Comparison of ENCODE assay signal across 9 cellular contexts in genomic region chr12:30796508-30796780, GRCh38. TPM values are rescaled to one million over a fixed set of nuclear protein-coding genes. Genes with fewer than 3 reads are reported as not detected.
DNase-seq lines count a peak whose midpoint lies in the region; ATAC-seq and TF ChIP-seq lines count a peak whose summit lies in the region.
"Had no signal": no experiment of that assay in that cellular context is flagged by ENCODE, and none has a peak within 500 bp of the region (broad histone marks: within the 10 kb centered on the region; RNA-seq: fewer than 3 reads in every experiment).

No MANE protein-coding gene starts in this region.

- CTCF ChIA-PET in activated CD8-positive, alpha-beta T cell treated with anti-CD3 and anti-CD28 coated beads for 36 hours (lab: Charles Lee), result interaction anchor here (0.8 to 1.9 kb wide), 5 partner anchors 10 to 52 kb away, joined by 3 to 8 read pairs (median 4); no protein-coding TSS in a partner anchor

- H3K79me2 ChIP-seq in trophoblast cell (ENCODE audit: control insufficient read depth, insufficient read depth, low read length, poor library complexity), result no peaks in the 10 kb centered on the region

- peak overlapping the region; percentile 14 for H4K12ac ChIP-seq in trophoblast cell (ENCODE audit: low read depth, low read length)

- no peaks in the 10 kb centered on the region for H3K27me3 ChIP-seq in trophoblast cell (ENCODE audit: insufficient read depth, low read length)

- peaks cover 9% of the 10 kb centered on the region for H3K79me1 ChIP-seq in trophoblast cell (ENCODE audit: low read length)

- no peak overlapping the region for H2AK5ac ChIP-seq in trophoblast cell (ENCODE audit: low read length)

- no peak overlapping the region for H3K23ac ChIP-seq in trophoblast cell (ENCODE audit: low read length)

- no peak overlapping the region for H3K9ac ChIP-seq in trophoblast cell (ENCODE audit: low read length)

- DNase-seq in NCI-H2171 treated with DMSO at 0.1 percent for 48 hours (lab: John Stamatoyannopoulos, UW) (peak; percentile 51), NCI-H2171 (lab: John Stamatoyannopoulos, UW) (no peak), Right ventricle myocardium superior (peak; percentile 43), trophoblast cell (no peak), NCI-H2081 (lab: John Stamatoyannopoulos, UW) (no peak)
- DNase-seq in activated CD8-positive, alpha-beta T cell treated with anti-CD3 and anti-CD28 coated beads for 36 hours, result no peak

- peak overlapping the region; percentile 72 for H2AFZ ChIP-seq in trophoblast cell (ENCODE audit: insufficient read depth, low read length, poor library complexity)

- peaks cover 5 to 22% of the 10 kb centered on the region in 2 experiments for H3K4me1 ChIP-seq in trophoblast cell (ENCODE audit: control insufficient read depth in 1 of 2, insufficient read depth in 2 of 2, low read length in 2 of 2)

- H3K9me3 ChIP-seq in trophoblast cell (ENCODE audit: insufficient read depth, low read depth, low read length), result no peaks in the 10 kb centered on the region

- H3K4me2 ChIP-seq in trophoblast cell (ENCODE audit: low read length), result peak overlapping the region; percentile 94

- ATAC-seq in HG03175 (IDR thresholded peaks at IDR 0.05; ENCODE audit: unreplicated experiment), result peak; percentile 16
- peak; percentile 18 for ATAC-seq in activated CD8-positive, alpha-beta T cell treated with anti-CD3 and anti-CD28 coated beads for 36 hours
- ATAC-seq in Right ventricle myocardium superior (ENCODE audit: poor library complexity), result peak; percentile 80
- ATAC-seq in HG03025 (IDR thresholded peaks at IDR 0.05; ENCODE audit: low FRiP score, unreplicated experiment), result no peak

- H3K27me3 Mint-ChIP-seq in activated CD8-positive, alpha-beta T cell treated with anti-CD3 and anti-CD28 coated beads for 36 hours, result peaks cover 36% of the 10 kb centered on the region

- no CpG with 5 or more reads among the region's 19 CpGs for WGBS in trophoblast cell (ENCODE audit: extremely low coverage, insufficient coverage, insufficient read length)

- H2BK5ac ChIP-seq in trophoblast cell (ENCODE audit: low read depth, low read length, poor library complexity), result peak overlapping the region; percentile 28

- peak overlapping the region; percentile 67 for H3K4me3 ChIP-seq in trophoblast cell (ENCODE audit: low read depth, low read length)

- H3K4me1 Mint-ChIP-seq in activated CD8-positive, alpha-beta T cell treated with anti-CD3 and anti-CD28 coated beads for 36 hours (ENCODE audit: low read depth), result peaks cover 14% of the 10 kb centered on the region

- H4K8ac ChIP-seq in trophoblast cell (ENCODE audit: low read depth, low read length), result no peak overlapping the region

- H3K18ac ChIP-seq in trophoblast cell (ENCODE audit: low read length), result no peak overlapping the region

- H2BK120ac ChIP-seq in trophoblast cell (ENCODE audit: insufficient read depth, low read length, poor library complexity), result no peak overlapping the region

- no peak overlapping the region for H2BK12ac ChIP-seq in trophoblast cell (ENCODE audit: low read length)

- intact Hi-C loops in activated CD8-positive, alpha-beta T cell treated with anti-CD3 and anti-CD28 coated beads for 36 hours (cut with micrococcal nuclease), result no loop called here
- intact Hi-C loops in Right ventricle myocardium superior (cut with DNase I), result no loop called here

- POLR2A ChIA-PET in activated CD8-positive, alpha-beta T cell treated with anti-CD3 and anti-CD28 coated beads for 36 hours (lab: Charles Lee), result interaction anchor here (1.2 to 1.7 kb wide), 3 partner anchors 41 to 100 kb away, joined by 3 to 9 read pairs (median 6); partner anchors contain the start of genes CAPRIN2 and IPO8

- no peak for TF ChIP-seq CTCF in activated CD8-positive, alpha-beta T cell treated with anti-CD3 and anti-CD28 coated beads for 36 hours (IDR thresholded peaks at IDR 0.05)

- H3K4ac ChIP-seq in trophoblast cell (ENCODE audit: low read depth, low read length), result no peak overlapping the region

- H3K36me3 ChIP-seq in trophoblast cell (ENCODE audit: control insufficient read depth in 1 of 2, insufficient read depth in 2 of 2, low read length in 2 of 2), result no peaks in the 10 kb centered on the region

- H3K36me3 Mint-ChIP-seq in activated CD8-positive, alpha-beta T cell treated with anti-CD3 and anti-CD28 coated beads for 36 hours (ENCODE audit: low read depth), result no peaks in the 10 kb centered on the region

- no peak overlapping the region for H3K14ac ChIP-seq in trophoblast cell (ENCODE audit: low read length)

- H3K4me3 Mint-ChIP-seq in activated CD8-positive, alpha-beta T cell treated with anti-CD3 and anti-CD28 coated beads for 36 hours, result peak overlapping the region; percentile 60

- no peak overlapping the region for H3K27ac ChIP-seq in trophoblast cell (ENCODE audit: low read depth, low read length)
- H3K27ac ChIP-seq: C4-2B had no signal

- H3K27ac Mint-ChIP-seq in activated CD8-positive, alpha-beta T cell treated with anti-CD3 and anti-CD28 coated beads for 36 hours, result no peak overlapping the region

- H4K91ac ChIP-seq in trophoblast cell (ENCODE audit: low read depth, low read length), result no peak overlapping the region

- H3K9me3 Mint-ChIP-seq in activated CD8-positive, alpha-beta T cell treated with anti-CD3 and anti-CD28 coated beads for 36 hours, result no peaks in the 10 kb centered on the region

RNA-seq across cellular contexts. Expression of gene CAPRIN2, which starts 41.7 kb away (rescaled TPM):
- 10 to 100 TPM in 1 of 2 experiments, 1 to 10 TPM in 1; 8.1 to 11.7 TPM for total RNA-seq in activated CD8-positive, alpha-beta T cell treated with anti-CD3 and anti-CD28 coated beads for 36 hours
- total RNA-seq in Right ventricle myocardium superior, result 21.2 TPM
- polyA plus RNA-seq in trophoblast cell (2013), result 16.7 and 17.8 TPM in 2 replicates

Comparison
In these comparisons a context has a peak if more than half of its experiments do, and no peak if none do; other contexts are left out.
1. DNase-seq: peak in NCI-H2171 treated with DMSO at 0.1 percent for 48 hours (single experiment) and Right ventricle myocardium superior (single experiment); none in NCI-H2171 (single experiment), activated CD8-positive, alpha-beta T cell treated with anti-CD3 and anti-CD28 coated beads for 36 hours (single experiment), trophoblast cell (0 of 2) and NCI-H2081 (0 of 2).